12 cellular contexts compared by ENCODE assay signal in genomic region chr4:143286733-143287570, GRCh38. TPM values are rescaled to one million over a fixed set of nuclear protein-coding genes. Genes with fewer than 3 reads are reported as not detected.
DNase-seq lines count a peak whose midpoint lies in the region; TF ChIP-seq lines count a peak whose summit lies in the region.
"Had no signal": no experiment of that assay in that cellular context is flagged by ENCODE, and none has a peak within 500 bp of the region (broad histone marks: within the 10 kb centered on the region; RNA-seq: fewer than 3 reads in every experiment).

No MANE protein-coding gene starts in this region.

- H4K20me1 ChIP-seq in Karpas-422 (ENCODE audit: insufficient read depth, low read depth, low read length), result no peaks in the 10 kb centered on the region

- no peaks in the 10 kb centered on the region for H3K9me3 ChIP-seq in Karpas-422 (ENCODE audit: low read length)
- H3K9me3 ChIP-seq in subcutaneous abdominal adipose tissue (ENCODE audit: control insufficient read depth in 5 of 5, low read length in 5 of 5), result no peaks in the 10 kb centered on the region

- H3K27me3 ChIP-seq in Karpas-422 (ENCODE audit: low read length), result no peaks in the 10 kb centered on the region
- no peaks in the 10 kb centered on the region for H3K27me3 ChIP-seq in kidney epithelial cell (ENCODE audit: control insufficient read depth, insufficient read depth, low read length)
- peaks cover 0 to 4% (median 0%) of the 10 kb centered on the region in 5 donors for H3K27me3 ChIP-seq in subcutaneous abdominal adipose tissue (ENCODE audit: control insufficient read depth in 5 of 5, insufficient read depth in 4 of 5, low read length in 5 of 5)

- no peak overlapping the region for H3K4me2 ChIP-seq in Karpas-422 (ENCODE audit: low read depth, low read length, poor library complexity, severe bottlenecking)

- H3K4me1 ChIP-seq in Karpas-422 (ENCODE audit: low read length) (no peaks in the 10 kb centered on the region), subcutaneous abdominal adipose tissue (ENCODE audit: control insufficient read depth in 5 of 5, insufficient read depth in 5 of 5, low read length in 5 of 5) (peaks cover 7 to 29% (median 20%) of the 10 kb centered on the region in 5 donors)

- no peak for TF ChIP-seq CTCF in kidney epithelial cell (IDR thresholded peaks at IDR 0.05; ENCODE audit: insufficient read depth, low read length, poor library complexity, severe bottlenecking)

- no peak overlapping the region for H2AFZ ChIP-seq in Karpas-422 (ENCODE audit: low read length)

- H3K36me3 ChIP-seq in Karpas-422 (ENCODE audit: insufficient read depth, low read length) (no peaks in the 10 kb centered on the region), kidney epithelial cell (ENCODE audit: control insufficient read depth, insufficient read depth, low read length) (no peaks in the 10 kb centered on the region), subcutaneous abdominal adipose tissue (ENCODE audit: control insufficient read depth in 5 of 5, insufficient read depth in 5 of 5, low read length in 5 of 5) (no peaks in the 10 kb centered on the region)

- no peaks in the 10 kb centered on the region for H3K9me2 ChIP-seq in Karpas-422 (replicated peaks; ENCODE audit: insufficient read depth, low read length)

- H3K79me2 ChIP-seq in Karpas-422 (ENCODE audit: low read length), result no peaks in the 10 kb centered on the region

- peak; percentile 30 for DNase-seq in Karpas-422
- DNase-seq in dedifferentiated amniotic fluid mesenchymal stem cell (ENCODE audit: extremely low spot score), result peak; percentile 61
- peak; percentile 1 for DNase-seq in kidney epithelial cell (ENCODE audit: low read depth)
- no peak for DNase-seq in activated gamma-delta T cell (lab: John Stamatoyannopoulos, UW)
- no peak for DNase-seq in UCSD-AML1 (lab: John Stamatoyannopoulos, UW; ENCODE audit: unreplicated experiment)
- DNase-seq in NCI-H748 (lab: John Stamatoyannopoulos, UW; ENCODE audit: unreplicated experiment), result no peak
- DNase-seq in 8988T, result no peak
- DNase-seq: activated CD4-positive, alpha-beta T cell treated with anti-CD3 and anti-CD28 coated beads, Interleukin-2, amount 50 U/mL, for 48 hours; DMS 273 treated with DMSO at 0.1 percent for 48 hours; NCI-H2081 treated with DMSO at 0.1 percent for 48 hours; retina had no signal

- H3K4me3 ChIP-seq in Karpas-422 (ENCODE audit: low read length), result no peak overlapping the region
- no peak overlapping the region for H3K4me3 ChIP-seq in kidney epithelial cell (ENCODE audit: low read depth, low read length)
- peak overlapping the region in 1 of 5 donors; percentile 7 for H3K4me3 ChIP-seq in subcutaneous abdominal adipose tissue (ENCODE audit: low read depth in 1 of 5, low read length in 5 of 5)

- H3K27ac ChIP-seq in Karpas-422 (ENCODE audit: low read length) (no peak overlapping the region), subcutaneous abdominal adipose tissue (ENCODE audit: low read depth, low read length) (peak overlapping the region; percentile 91)

- H3K9ac ChIP-seq in Karpas-422 (ENCODE audit: low read length) (no peak overlapping the region), subcutaneous abdominal adipose tissue (ENCODE audit: low read length in 5 of 5) (peak overlapping the region in 3 of 5 donors; percentile 28 to 86 (median 63))

RNA-seq across cellular contexts. Expression of gene GAB1, which starts 49.7 kb away (rescaled TPM):
- 0.58 TPM in 1 of 2 replicates, not detected in the other for total RNA-seq in Karpas-422 (2014; rRNA removed; shearing (Covaris generic); ENCODE audit: low replicate concordance)
- 14.9 and 17.2 TPM in 2 replicates for total RNA-seq in kidney epithelial cell

Comparison
In these comparisons a context has a peak if more than half of its experiments do, and no peak if none do; other contexts are left out.
1. DNase-seq: peak in Karpas-422 (single experiment), dedifferentiated amniotic fluid mesenchymal stem cell (single experiment) and kidney epithelial cell (single experiment); none in activated gamma-delta T cell (single experiment), UCSD-AML1 (single experiment), NCI-H748 (single experiment) and 8988T (single experiment).
2. RNA of gene GAB1, which starts 49.7 kb away (total RNA-seq): 14.9 to 17.2 TPM in kidney epithelial cell; 0.58 TPM in Karpas-422; every median in the first group is over 10 times any median in the second.